Comparison of ENCODE assay signal across 11 cellular contexts in the genomic region with DNA sequence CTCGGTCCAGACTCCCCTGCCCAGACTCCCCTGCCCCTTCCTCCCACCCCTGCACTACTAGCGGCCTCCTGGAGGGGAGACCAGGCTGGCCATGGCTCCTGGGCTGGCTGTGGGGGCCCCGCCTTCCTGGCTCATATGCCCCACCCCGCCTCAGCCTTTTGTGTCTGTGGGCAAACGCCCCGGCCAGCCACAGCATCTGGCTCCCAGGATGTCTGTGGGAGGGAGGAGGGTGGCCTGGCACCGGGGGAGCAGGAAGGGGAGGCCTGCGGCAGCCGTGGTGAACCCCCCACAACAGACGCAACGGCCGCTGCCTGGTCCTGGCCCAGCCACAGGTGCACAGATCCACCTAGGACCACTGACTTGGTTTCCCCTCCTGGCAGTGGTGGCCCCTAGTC. TPM values are rescaled to one million over a fixed set of nuclear protein-coding genes. Genes with fewer than 3 reads are reported as not detected.
DNase-seq lines count a peak whose midpoint lies in the region; ATAC-seq and TF ChIP-seq lines count a peak whose summit lies in the region.
"Had no signal": no experiment of that assay in that cellular context is flagged by ENCODE, and none has a peak within 500 bp of the region (broad histone marks: within the 10 kb centered on the region; RNA-seq: fewer than 3 reads in every experiment).

No MANE protein-coding gene starts in this region.

- no peaks in the 10 kb centered on the region for H4K20me1 ChIP-seq in Karpas-422 (ENCODE audit: insufficient read depth, low read depth, low read length)

- peak; percentile 34 for ATAC-seq in central memory CD8-positive, alpha-beta T cell (replicated peaks; ENCODE audit: extremely low read depth, poor library complexity, severe bottlenecking)

- H3K27me3 ChIP-seq in Karpas-422 (ENCODE audit: low read length) = no peaks in the 10 kb centered on the region

- no peaks in the 10 kb centered on the region for H3K4me1 Mint-ChIP-seq in central memory CD8-positive, alpha-beta T cell
- H3K4me1 Mint-ChIP-seq in nephron progenitor cell = no peaks in the 10 kb centered on the region

- no peak overlapping the region for H3K4me3 ChIP-seq in Karpas-422 (ENCODE audit: low read length)
- H3K4me3 ChIP-seq: lung had no signal

- H3K79me2 ChIP-seq in Karpas-422 (ENCODE audit: low read length) = no peaks in the 10 kb centered on the region

- no peak overlapping the region for H2AFZ ChIP-seq in Karpas-422 (ENCODE audit: low read length)

- peaks cover 9% of the 10 kb centered on the region; the same call in 1 of the 2 replicates for H3K9me3 ChIP-seq in Karpas-422 (ENCODE audit: low read length)

- H3K4me1 ChIP-seq in Karpas-422 (ENCODE audit: low read length) = no peaks in the 10 kb centered on the region

- no peak overlapping the region for H3K27ac Mint-ChIP-seq in central memory CD8-positive, alpha-beta T cell (ENCODE audit: low read depth)
- H3K27ac Mint-ChIP-seq in nephron progenitor cell = no peak overlapping the region

- no peak overlapping the region for H3K4me3 Mint-ChIP-seq in central memory CD8-positive, alpha-beta T cell
- H3K4me3 Mint-ChIP-seq in nephron progenitor cell = no peak overlapping the region

- H3K4me2 ChIP-seq in Karpas-422 (ENCODE audit: low read depth, low read length, poor library complexity, severe bottlenecking) = no peak overlapping the region

- no peaks in the 10 kb centered on the region for H3K36me3 ChIP-seq in Karpas-422 (ENCODE audit: insufficient read depth, low read length)

- no peaks in the 10 kb centered on the region for H3K9me2 ChIP-seq in Karpas-422 (replicated peaks; ENCODE audit: insufficient read depth, low read length)

- peaks cover 11% of the 10 kb centered on the region for H3K27me3 Mint-ChIP-seq in central memory CD8-positive, alpha-beta T cell
- H3K27me3 Mint-ChIP-seq in nephron progenitor cell (ENCODE audit: low read depth, poor library complexity) = no peaks in the 10 kb centered on the region

- no peaks in the 10 kb centered on the region for H3K9me3 Mint-ChIP-seq in central memory CD8-positive, alpha-beta T cell
- no peaks in the 10 kb centered on the region for H3K9me3 Mint-ChIP-seq in nephron progenitor cell

- DNase-seq in CD1c-positive myeloid dendritic cell (ENCODE audit: extremely low spot score) (peak; percentile 25), MV-4-11 (lab: John Stamatoyannopoulos, UW) (peak; percentile 70), occipital lobe (lab: John Stamatoyannopoulos, UW) (peak; percentile 56), nephron progenitor cell (no peak), NCI-H226 (no peak), Karpas-422 (no peak), posterior vena cava (ENCODE audit: low spot score) (no peak)
- DNase-seq in central memory CD8-positive, alpha-beta T cell (ENCODE audit: low spot score in 2 of 2) = peak in 1 of 2 donors; percentile 19
- DNase-seq: activated T-cell treated with anti-CD3 and anti-CD28 coated beads, Interleukin-2, amount 50 U/mL, for 48 hours; effector CD4-positive, alpha-beta T cell had no signal

- H3K9ac ChIP-seq in Karpas-422 (ENCODE audit: low read length) = no peak overlapping the region

- peaks cover 9% of the 10 kb centered on the region for H3K36me3 Mint-ChIP-seq in central memory CD8-positive, alpha-beta T cell (ENCODE audit: insufficient read depth)
- no peaks in the 10 kb centered on the region for H3K36me3 Mint-ChIP-seq in nephron progenitor cell (ENCODE audit: low read depth)

- H3K27ac ChIP-seq in Karpas-422 (ENCODE audit: low read length) = no peak overlapping the region

- TF ChIP-seq CTCF in nephron progenitor cell (IDR thresholded peaks at IDR 0.05) = no peak

- intact Hi-C loops in posterior vena cava (cut with DNase I) = no loop called here

RNA-seq across cellular contexts. Expression of a gene that starts 32.9 kb away (rescaled TPM):
- total RNA-seq in occipital lobe (7.6 TPM), posterior vena cava (10 to 100 TPM; 17.3 to 19.1 TPM)
- total RNA-seq in Karpas-422 (2014; rRNA removed; shearing (Covaris generic); ENCODE audit: low replicate concordance) = not detected in 2 replicates

Comparison
In these comparisons a context has a peak if more than half of its experiments do, and no peak if none do; other contexts are left out.
1. DNase-seq: peak in CD1c-positive myeloid dendritic cell (single experiment), MV-4-11 (single experiment) and occipital lobe (single experiment); none in nephron progenitor cell (single experiment), NCI-H226 (single experiment), Karpas-422 (single experiment) and posterior vena cava (single experiment).